8 cellular contexts compared by ENCODE assay signal in the genomic region with DNA sequence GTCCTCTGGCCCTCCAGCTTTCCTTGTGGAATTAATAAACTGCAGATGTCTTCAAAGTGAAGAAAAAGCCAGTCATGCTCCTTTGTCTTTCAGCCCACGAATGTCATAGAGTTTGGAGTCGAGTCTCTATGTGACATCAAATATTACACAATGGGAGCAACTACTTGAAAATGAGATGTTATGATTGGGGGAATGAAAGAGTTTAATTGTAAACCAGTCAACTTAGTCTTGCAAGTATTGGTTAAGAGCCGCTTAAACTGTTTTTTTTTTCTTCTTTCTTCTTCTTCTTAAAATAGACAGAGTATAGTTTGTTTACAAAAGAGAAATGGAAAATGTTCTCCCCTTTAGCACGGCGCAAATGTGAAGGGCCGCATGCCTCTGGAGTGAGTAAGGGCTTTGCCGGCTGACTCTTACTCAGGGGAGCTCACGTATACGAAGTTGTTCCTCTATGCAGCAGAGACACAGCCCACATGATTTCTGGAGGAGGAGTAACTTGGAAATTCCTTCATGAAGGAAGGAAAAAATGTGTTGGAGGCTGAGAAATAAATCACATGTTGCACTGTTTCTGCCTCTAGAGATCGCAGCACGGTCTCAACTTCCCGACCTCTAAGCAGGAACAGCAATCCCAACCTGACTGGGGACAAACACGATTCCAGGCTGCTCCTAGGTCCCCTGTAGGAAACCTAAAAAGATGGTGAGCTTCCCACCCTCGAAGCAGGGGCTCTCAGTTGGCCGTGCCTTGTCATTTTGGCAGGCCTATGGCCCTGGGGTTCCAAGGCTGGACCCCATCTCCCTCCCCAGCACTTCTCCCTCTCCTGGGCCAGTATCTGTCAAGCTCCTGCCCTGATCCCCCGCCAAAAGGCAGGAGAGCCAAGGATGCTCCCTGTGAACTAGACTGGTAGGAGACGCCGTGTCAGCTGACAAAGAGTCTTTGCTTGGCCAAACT. TPM values are rescaled to one million over a fixed set of nuclear protein-coding genes. Genes with fewer than 3 reads are reported as not detected.
DNase-seq lines count a peak whose midpoint lies in the region; ATAC-seq and TF ChIP-seq lines count a peak whose summit lies in the region.

No MANE protein-coding gene starts in this region.

- H3K4me2 ChIP-seq in fibroblast of lung (ENCODE audit: extremely low read depth, insufficient read depth, low read length) = peak overlapping the region; percentile 84

- H3K36me3 Mint-ChIP-seq in nephron (ENCODE audit: low read depth) = no peaks in the 10 kb centered on the region
- H3K36me3 Mint-ChIP-seq in activated naive CD4-positive, alpha-beta T cell treated with anti-CD3 and anti-CD28 coated beads, Interleukin-2, amount 10 ng/mL, durations not matched to agents 7 days and 5 days = no peaks in the 10 kb centered on the region

- no peaks in the 10 kb centered on the region for H3K27me3 Mint-ChIP-seq in nephron (ENCODE audit: low read depth)
- H3K27me3 Mint-ChIP-seq in activated naive CD4-positive, alpha-beta T cell treated with anti-CD3 and anti-CD28 coated beads, Interleukin-2, amount 10 ng/mL, durations not matched to agents 7 days and 5 days = peaks cover 4% of the 10 kb centered on the region

- H3K27ac ChIP-seq in RWPE1 (peak overlapping the region; percentile 99), fibroblast of lung (ENCODE audit: insufficient read depth, low read length) (peak overlapping the region; percentile 99), WERI-Rb-1 (no peak overlapping the region)

- peaks cover 57% of the 10 kb centered on the region for H3K4me1 ChIP-seq in fibroblast of lung (ENCODE audit: control insufficient read depth, extremely low read depth, insufficient read depth, low read length)

- no peak overlapping the region for H2AFZ ChIP-seq in fibroblast of lung (ENCODE audit: low read length)

- POLR2A ChIA-PET in RWPE1 (lab: Yijun Ruan, JAX; ENCODE audit: low non-redundant PET) = interaction anchor here (0.6 to 1.2 kb wide), 7 partner anchors 8 to 44 kb away, joined by 3 to 6 read pairs (median 4); partner anchors contain the start of gene MYOF

- CTCF ChIA-PET in RWPE1 (lab: Yijun Ruan, JAX) = interaction anchor here (0.6 to 2.1 kb wide), 3 partner anchors 29 to 60 kb away, joined by 3 to 9 read pairs (median 3); partner anchors contain the start of gene MYOF
- CTCF ChIA-PET in activated naive CD4-positive, alpha-beta T cell treated with anti-CD3 and anti-CD28 coated beads, Interleukin-2, amount 10 ng/mL, durations not matched to agents 7 days and 5 days (lab: Charles Lee) = no interaction called here

- DNase-seq in ELR (ENCODE audit: low read depth) (peak; percentile 99), RWPE1 (ENCODE audit: low spot score) (peak; percentile 94), fibroblast of lung (ENCODE audit: low read depth in 2 of 2) (peak; percentile 99 to 100), WERI-Rb-1 (no peak)
- DNase-seq in stimulated activated CD4-positive, alpha-beta T cell treated with anti-CD3 and anti-CD28 coated beads, Interleukin-15, amount 100 ng/mL, for 24 hours = no peak
- no peak for DNase-seq in activated naive CD4-positive, alpha-beta T cell treated with anti-CD3 and anti-CD28 coated beads, Interleukin-2, amount 10 ng/mL, durations not matched to agents 7 days and 5 days

- H4K20me1 ChIP-seq in fibroblast of lung (ENCODE audit: control insufficient read depth, extremely low read depth, insufficient read depth, low read length) = no peaks in the 10 kb centered on the region

- H3K27me3 ChIP-seq in fibroblast of lung (ENCODE audit: control insufficient read depth, insufficient read depth, low read length) (no peaks in the 10 kb centered on the region), WERI-Rb-1 (ENCODE audit: insufficient read depth, low read depth, severe bottlenecking) (no peaks in the 10 kb centered on the region)

- peak overlapping the region; percentile 38 to 78 (median 73) for H3K4me3 Mint-ChIP-seq in nephron
- H3K4me3 Mint-ChIP-seq in activated naive CD4-positive, alpha-beta T cell treated with anti-CD3 and anti-CD28 coated beads, Interleukin-2, amount 10 ng/mL, durations not matched to agents 7 days and 5 days = no peak overlapping the region

- H3K9me3 Mint-ChIP-seq in nephron = no peaks in the 10 kb centered on the region
- no peaks in the 10 kb centered on the region for H3K9me3 Mint-ChIP-seq in activated naive CD4-positive, alpha-beta T cell treated with anti-CD3 and anti-CD28 coated beads, Interleukin-2, amount 10 ng/mL, durations not matched to agents 7 days and 5 days

- TF ChIP-seq CTCF in RWPE1 (conservative IDR thresholded peaks at IDR 0.05; ENCODE audit: low read depth) = no peak
- TF ChIP-seq CTCF in fibroblast of lung (conservative IDR thresholded peaks at IDR 0.05 in 1 of 2, IDR thresholded peaks at IDR 0.05 in 1 of 2; ENCODE audit: low read depth in 1 of 2, low read length in 2 of 2) = no peak
- no peak for TF ChIP-seq CTCF in nephron (IDR thresholded peaks at IDR 0.05; ENCODE audit: unreplicated experiment in 3 of 3)
- TF ChIP-seq CTCF in WERI-Rb-1 (IDR thresholded peaks at IDR 0.05; ENCODE audit: low read depth, low read length) = no peak

- H3K9me3 ChIP-seq in fibroblast of lung (ENCODE audit: control insufficient read depth, insufficient read depth, low read depth, low read length) (no peaks in the 10 kb centered on the region), WERI-Rb-1 (ENCODE audit: severe bottlenecking) (no peaks in the 10 kb centered on the region)

- H3K36me3 ChIP-seq in fibroblast of lung (ENCODE audit: control insufficient read depth, insufficient read depth, low read length) (no peaks in the 10 kb centered on the region), WERI-Rb-1 (no peaks in the 10 kb centered on the region)

- peak overlapping the region; percentile 99 to 100 (median 99) for H3K27ac Mint-ChIP-seq in nephron
- H3K27ac Mint-ChIP-seq in activated naive CD4-positive, alpha-beta T cell treated with anti-CD3 and anti-CD28 coated beads, Interleukin-2, amount 10 ng/mL, durations not matched to agents 7 days and 5 days = no peak overlapping the region

- ATAC-seq in HG02678 (IDR thresholded peaks at IDR 0.05; ENCODE audit: unreplicated experiment) = no peak

- H3K4me3 ChIP-seq in fibroblast of lung (replicated peaks in 1 of 4; ENCODE audit: control extremely low read depth in 1 of 4, insufficient read depth in 1 of 4, low read depth in 3 of 4, low read length in 4 of 4) = peak overlapping the region in 3 of 4 experiments; percentile 17 to 44 (median 22)
- H3K4me3 ChIP-seq in WERI-Rb-1 (ENCODE audit: low read depth, low read length) = no peak overlapping the region

- peaks cover 76% of the 10 kb centered on the region for H3K4me1 Mint-ChIP-seq in nephron
- H3K4me1 Mint-ChIP-seq in activated naive CD4-positive, alpha-beta T cell treated with anti-CD3 and anti-CD28 coated beads, Interleukin-2, amount 10 ng/mL, durations not matched to agents 7 days and 5 days = no peaks in the 10 kb centered on the region

- H3K9ac ChIP-seq in fibroblast of lung (ENCODE audit: insufficient read depth, low read length) = peak overlapping the region; percentile 74

- H3K79me2 ChIP-seq in fibroblast of lung (ENCODE audit: control insufficient read depth, insufficient read depth, low read length) = peaks cover 62% of the 10 kb centered on the region

RNA-seq across cellular contexts. Expression of gene MYOF, which starts 44.9 kb away (rescaled TPM):
- 161 and 298 TPM in 2 replicates for total RNA-seq in fibroblast of lung
- 215 and 314 TPM in 2 replicates for polyA plus RNA-seq in fibroblast of lung
- polyA plus RNA-seq in fibroblast of lung (2012) = 184 and 340 TPM in 2 replicates
- 121 and 188 TPM in 2 replicates for polyA minus RNA-seq in fibroblast of lung (ENCODE audit: low replicate concordance)

RNA-seq across cellular contexts. Expression of gene CEP55, which starts 59.1 kb away (rescaled TPM):
- total RNA-seq in fibroblast of lung = 2.1 and 19.0 TPM in 2 replicates
- 16.1 and 51.6 TPM in 2 replicates for polyA plus RNA-seq in fibroblast of lung
- 10.1 and 35.8 TPM in 2 replicates for polyA plus RNA-seq in fibroblast of lung (2012)
- 2.0 and 2.1 TPM in 2 replicates for polyA minus RNA-seq in fibroblast of lung (ENCODE audit: low replicate concordance)

Comparison
In these comparisons a context has a peak if more than half of its experiments do, and no peak if none do; other contexts are left out.
1. DNase-seq: peak in ELR (single experiment), RWPE1 (single experiment) and fibroblast of lung (2 of 2); none in stimulated activated CD4-positive, alpha-beta T cell treated with anti-CD3 and anti-CD28 coated beads, Interleukin-15, amount 100 ng/mL, for 24 hours (single experiment), activated naive CD4-positive, alpha-beta T cell treated with anti-CD3 and anti-CD28 coated beads, Interleukin-2, amount 10 ng/mL, durations not matched to agents 7 days and 5 days (single experiment) and WERI-Rb-1 (single experiment).